19 cellular contexts compared by ENCODE assay signal in the genomic region with DNA sequence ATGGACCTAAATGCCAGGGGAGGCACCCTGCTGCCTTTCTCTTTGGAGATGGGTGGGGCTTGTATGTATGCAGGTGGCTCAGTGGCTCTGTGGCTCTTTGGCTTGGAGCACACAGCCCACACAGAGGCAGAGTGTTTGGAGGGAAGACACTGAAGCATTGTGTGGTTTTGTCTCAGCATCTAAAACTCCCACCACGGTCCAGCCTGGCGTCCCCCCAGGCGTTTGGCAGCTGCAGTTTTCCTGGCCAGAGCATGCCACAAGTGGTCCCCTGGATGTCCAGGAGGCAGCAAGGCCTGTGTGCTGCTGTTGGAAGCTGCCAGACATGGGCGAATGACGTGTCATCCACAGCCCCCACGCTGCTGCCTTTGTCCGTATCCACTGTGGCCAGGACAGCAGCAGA. TPM values are rescaled to one million over a fixed set of nuclear protein-coding genes. Genes with fewer than 3 reads are reported as not detected.
DNase-seq lines count a peak whose midpoint lies in the region; ATAC-seq and TF ChIP-seq lines count a peak whose summit lies in the region.
"Had no signal": no experiment of that assay in that cellular context is flagged by ENCODE, and none has a peak within 500 bp of the region (broad histone marks: within the 10 kb centered on the region; RNA-seq: fewer than 3 reads in every experiment).

No MANE protein-coding gene starts in this region.

- peak; percentile 35 to 63 for DNase-seq in SJCRH30
- peak; percentile 11 for DNase-seq in foreskin melanocyte
- peak; percentile 84 for DNase-seq in midbrain (lab: John Stamatoyannopoulos, UW)
- DNase-seq in superior temporal gyrus (ENCODE audit: extremely low spot score) = peak; percentile 74
- no peak for DNase-seq in sigmoid colon
- DNase-seq in GM23338 (ENCODE audit: low spot score) = no peak
- DNase-seq: AML-193; CD8-positive, alpha-beta memory T cell; DND-41; GDM1; MG63; NCI-H1092 treated with DMSO at 0.1 percent for 48 hours; NCI-H1694; NCI-H345; NCI-H69; PC-3 had no signal

- peaks cover 8% of the 10 kb centered on the region for H3K27me3 Mint-ChIP-seq in GM23338 (ENCODE audit: insufficient read depth, low read depth, poor library complexity)

- no peak for TF ChIP-seq POLR2A in sigmoid colon (IDR thresholded peaks at IDR 0.05)

- no peaks in the 10 kb centered on the region for H3F3A ChIP-seq in GM23338 (replicated peaks; ENCODE audit: low read depth)

- H3K36me3 ChIP-seq in SJCRH30 (no peaks in the 10 kb centered on the region), sigmoid colon (no peaks in the 10 kb centered on the region), GM23338 (ENCODE audit: insufficient read depth) (no peaks in the 10 kb centered on the region)
- H3K36me3 ChIP-seq: MG63 had no signal

- TF ChIP-seq EP300 in sigmoid colon (IDR thresholded peaks at IDR 0.05) = no peak

- H3K9me2 ChIP-seq in GM23338 (ENCODE audit: insufficient read depth) = no peaks in the 10 kb centered on the region

- H3K4me1 ChIP-seq in SJCRH30 (no peaks in the 10 kb centered on the region), sigmoid colon (peaks cover 0 to 17% (median 7%) of the 10 kb centered on the region in 4 donors), GM23338 (ENCODE audit: insufficient read depth) (no peaks in the 10 kb centered on the region)

- H3K27me3 ChIP-seq in SJCRH30 (no peaks in the 10 kb centered on the region), sigmoid colon (no peaks in the 10 kb centered on the region), GM23338 (ENCODE audit: insufficient read depth) (no peaks in the 10 kb centered on the region)
- H3K27me3 ChIP-seq: MG63 had no signal

- H3K79me2 ChIP-seq in GM23338 (replicated peaks; ENCODE audit: insufficient read depth) = no peaks in the 10 kb centered on the region

- H3K9me3 ChIP-seq in SJCRH30 (replicated peaks) = no peaks in the 10 kb centered on the region
- peaks cover 0 to 9% (median 0%) of the 10 kb centered on the region in 4 donors for H3K9me3 ChIP-seq in sigmoid colon
- H3K9me3 ChIP-seq: MG63 had no signal

- no peaks in the 10 kb centered on the region for H4K20me1 ChIP-seq in GM23338 (replicated peaks; ENCODE audit: insufficient read depth)

- no peak for ATAC-seq in HG02571 (IDR thresholded peaks at IDR 0.05; ENCODE audit: unreplicated experiment)
- no peak for ATAC-seq in GM23338
- ATAC-seq: HepG2, PC-3 had no signal

- TF ChIP-seq CTCF in sigmoid colon (IDR thresholded peaks at IDR 0.05) (no peak), GM23338 (conservative IDR thresholded peaks at IDR 0.05; ENCODE audit: low read depth in 2 of 2) (no peak)

- H3K36me3 Mint-ChIP-seq in GM23338 (ENCODE audit: low read depth) = no peaks in the 10 kb centered on the region
- H3K36me3 Mint-ChIP-seq: CD8-positive, alpha-beta memory T cell had no signal

- 87 to 88% methylated on average over 7 of the region's 7 CpGs for WGBS in sigmoid colon, 2 donors

- no peak overlapping the region for H3K27ac Mint-ChIP-seq in GM23338
- H3K27ac Mint-ChIP-seq: CD8-positive, alpha-beta memory T cell had no signal

- intact Hi-C loops in sigmoid colon (cut with DNase I) = no loop called here

- peaks cover 18% of the 10 kb centered on the region; the same call in 2 of the 3 replicates for H3K4me1 Mint-ChIP-seq in GM23338
- H3K4me1 Mint-ChIP-seq: CD8-positive, alpha-beta memory T cell had no signal

- no peak overlapping the region for H3K4me3 ChIP-seq in SJCRH30
- no peak overlapping the region for H3K4me3 ChIP-seq in sigmoid colon
- H3K4me3 ChIP-seq in GM23338 = no peak overlapping the region
- H3K4me3 ChIP-seq: MG63 had no signal

- H3K27ac ChIP-seq in SJCRH30 = no peak overlapping the region
- no peak overlapping the region for H3K27ac ChIP-seq in sigmoid colon
- no peak overlapping the region for H3K27ac ChIP-seq in GM23338 (ENCODE audit: low read depth)
- H3K27ac ChIP-seq: KMS-11 had no signal

- peaks cover 4% of the 10 kb centered on the region; the same call in 2 of the 3 replicates for H3K9me3 Mint-ChIP-seq in GM23338

- H3K4me2 ChIP-seq in GM23338 = no peak overlapping the region
- H3K4me2 ChIP-seq: KMS-11 had no signal

- no peak overlapping the region for H2AFZ ChIP-seq in GM23338

- no peak overlapping the region for H3K4me3 Mint-ChIP-seq in GM23338
- H3K4me3 Mint-ChIP-seq: CD8-positive, alpha-beta memory T cell had no signal

TF ChIP-seq in GM23338, 12 proteins besides CTCF, POLR2A, EP300 and RAD21 (continues in another document):
- TF ChIP-seq, protein P1, sequence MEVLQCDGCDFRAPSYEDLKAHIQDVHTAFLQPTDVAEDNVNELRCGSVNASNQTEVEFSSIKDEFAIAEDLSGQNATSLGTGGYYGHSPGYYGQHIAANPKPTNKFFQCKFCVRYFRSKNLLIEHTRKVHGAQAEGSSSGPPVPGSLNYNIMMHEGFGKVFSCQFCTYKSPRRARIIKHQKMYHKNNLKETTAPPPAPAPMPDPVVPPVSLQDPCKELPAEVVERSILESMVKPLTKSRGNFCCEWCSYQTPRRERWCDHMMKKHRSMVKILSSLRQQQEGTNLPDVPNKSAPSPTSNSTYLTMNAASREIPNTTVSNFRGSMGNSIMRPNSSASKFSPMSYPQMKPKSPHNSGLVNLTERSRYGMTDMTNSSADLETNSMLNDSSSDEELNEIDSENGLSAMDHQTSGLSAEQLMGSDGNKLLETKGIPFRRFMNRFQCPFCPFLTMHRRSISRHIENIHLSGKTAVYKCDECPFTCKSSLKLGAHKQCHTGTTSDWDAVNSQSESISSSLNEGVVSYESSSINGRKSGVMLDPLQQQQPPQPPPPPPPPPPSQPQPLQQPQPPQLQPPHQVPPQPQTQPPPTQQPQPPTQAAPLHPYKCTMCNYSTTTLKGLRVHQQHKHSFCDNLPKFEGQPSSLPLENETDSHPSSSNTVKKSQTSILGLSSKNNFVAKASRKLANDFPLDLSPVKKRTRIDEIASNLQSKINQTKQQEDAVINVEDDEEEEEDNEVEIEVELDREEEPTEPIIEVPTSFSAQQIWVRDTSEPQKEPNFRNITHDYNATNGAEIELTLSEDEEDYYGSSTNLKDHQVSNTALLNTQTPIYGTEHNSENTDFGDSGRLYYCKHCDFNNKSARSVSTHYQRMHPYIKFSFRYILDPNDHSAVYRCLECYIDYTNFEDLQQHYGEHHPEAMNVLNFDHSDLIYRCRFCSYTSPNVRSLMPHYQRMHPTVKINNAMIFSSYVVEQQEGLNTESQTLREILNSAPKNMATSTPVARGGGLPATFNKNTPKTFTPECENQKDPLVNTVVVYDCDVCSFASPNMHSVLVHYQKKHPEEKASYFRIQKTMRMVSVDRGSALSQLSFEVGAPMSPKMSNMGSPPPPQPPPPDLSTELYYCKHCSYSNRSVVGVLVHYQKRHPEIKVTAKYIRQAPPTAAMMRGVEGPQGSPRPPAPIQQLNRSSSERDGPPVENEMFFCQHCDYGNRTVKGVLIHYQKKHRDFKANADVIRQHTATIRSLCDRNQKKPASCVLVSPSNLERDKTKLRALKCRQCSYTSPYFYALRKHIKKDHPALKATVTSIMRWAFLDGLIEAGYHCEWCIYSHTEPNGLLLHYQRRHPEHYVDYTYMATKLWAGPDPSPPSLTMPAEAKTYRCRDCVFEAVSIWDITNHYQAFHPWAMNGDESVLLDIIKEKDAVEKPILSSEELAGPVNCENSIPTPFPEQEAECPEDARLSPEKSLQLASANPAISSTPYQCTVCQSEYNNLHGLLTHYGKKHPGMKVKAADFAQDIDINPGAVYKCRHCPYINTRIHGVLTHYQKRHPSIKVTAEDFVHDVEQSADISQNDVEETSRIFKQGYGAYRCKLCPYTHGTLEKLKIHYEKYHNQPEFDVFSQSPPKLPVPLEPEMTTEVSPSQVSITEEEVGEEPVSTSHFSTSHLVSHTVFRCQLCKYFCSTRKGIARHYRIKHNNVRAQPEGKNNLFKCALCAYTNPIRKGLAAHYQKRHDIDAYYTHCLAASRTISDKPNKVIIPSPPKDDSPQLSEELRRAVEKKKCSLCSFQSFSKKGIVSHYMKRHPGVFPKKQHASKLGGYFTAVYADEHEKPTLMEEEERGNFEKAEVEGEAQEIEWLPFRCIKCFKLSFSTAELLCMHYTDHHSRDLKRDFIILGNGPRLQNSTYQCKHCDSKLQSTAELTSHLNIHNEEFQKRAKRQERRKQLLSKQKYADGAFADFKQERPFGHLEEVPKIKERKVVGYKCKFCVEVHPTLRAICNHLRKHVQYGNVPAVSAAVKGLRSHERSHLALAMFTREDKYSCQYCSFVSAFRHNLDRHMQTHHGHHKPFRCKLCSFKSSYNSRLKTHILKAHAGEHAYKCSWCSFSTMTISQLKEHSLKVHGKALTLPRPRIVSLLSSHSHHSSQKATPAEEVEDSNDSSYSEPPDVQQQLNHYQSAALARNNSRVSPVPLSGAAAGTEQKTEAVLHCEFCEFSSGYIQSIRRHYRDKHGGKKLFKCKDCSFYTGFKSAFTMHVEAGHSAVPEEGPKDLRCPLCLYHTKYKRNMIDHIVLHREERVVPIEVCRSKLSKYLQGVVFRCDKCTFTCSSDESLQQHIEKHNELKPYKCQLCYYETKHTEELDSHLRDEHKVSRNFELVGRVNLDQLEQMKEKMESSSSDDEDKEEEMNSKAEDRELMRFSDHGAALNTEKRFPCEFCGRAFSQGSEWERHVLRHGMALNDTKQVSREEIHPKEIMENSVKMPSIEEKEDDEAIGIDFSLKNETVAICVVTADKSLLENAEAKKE (CRISPR knock-in tag; IDR thresholded peaks at IDR 0.05) = no peak
- TF ChIP-seq EZH2 (IDR thresholded peaks at IDR 0.05; ENCODE audit: low read depth, unreplicated experiment) (no peak), JUNB (IDR thresholded peaks at IDR 0.05; ENCODE audit: unreplicated experiment) (no peak), POLR2AphosphoS5 (IDR thresholded peaks at IDR 0.05; ENCODE audit: low read depth) (no peak), ZNF331 (CRISPR knock-in tag; IDR thresholded peaks at IDR 0.05; ENCODE audit: low read depth) (no peak), NANOG (IDR thresholded peaks at IDR 0.05; ENCODE audit: borderline replicate concordance) (no peak), STAT1 (IDR thresholded peaks at IDR 0.05; ENCODE audit: unreplicated experiment) (no peak), ZNF114 (CRISPR knock-in tag; IDR thresholded peaks at IDR 0.05) (no peak)
- TF ChIP-seq, protein P2, sequence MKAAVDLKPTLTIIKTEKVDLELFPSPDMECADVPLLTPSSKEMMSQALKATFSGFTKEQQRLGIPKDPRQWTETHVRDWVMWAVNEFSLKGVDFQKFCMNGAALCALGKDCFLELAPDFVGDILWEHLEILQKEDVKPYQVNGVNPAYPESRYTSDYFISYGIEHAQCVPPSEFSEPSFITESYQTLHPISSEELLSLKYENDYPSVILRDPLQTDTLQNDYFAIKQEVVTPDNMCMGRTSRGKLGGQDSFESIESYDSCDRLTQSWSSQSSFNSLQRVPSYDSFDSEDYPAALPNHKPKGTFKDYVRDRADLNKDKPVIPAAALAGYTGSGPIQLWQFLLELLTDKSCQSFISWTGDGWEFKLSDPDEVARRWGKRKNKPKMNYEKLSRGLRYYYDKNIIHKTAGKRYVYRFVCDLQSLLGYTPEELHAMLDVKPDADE (IDR thresholded peaks at IDR 0.05) = no peak

RNA-seq across cellular contexts. Expression of a gene that starts 32.2 kb away (rescaled TPM):
- total RNA-seq in SJCRH30 (2014; rRNA removed; shearing (Covaris generic)) = not detected in 2 replicates
- total RNA-seq in sigmoid colon = not detected
- under 1 TPM in 1 of 3 donors, not detected in 2; 0.01 TPM for polyA plus RNA-seq in sigmoid colon
- total RNA-seq in GM23338 (2014; rRNA removed; shearing (Covaris generic)) = not detected in 2 replicates
- polyA plus RNA-seq in GM23338 (2016; fragmentation: Nextera tagmentation; extraction: Ambion mirVana) = not detected in 2 replicates
- total RNA-seq: CD8-positive, alpha-beta memory T cell had no signal
- polyA plus RNA-seq: CD8-positive, alpha-beta memory T cell had no signal

Comparison
In these comparisons a context has a peak if more than half of its experiments do, and no peak if none do; other contexts are left out.
1. DNase-seq: peak in SJCRH30 (2 of 2), foreskin melanocyte (single experiment), midbrain (single experiment) and superior temporal gyrus (single experiment); none in sigmoid colon (single experiment) and GM23338 (single experiment).